Comparison of ENCODE assay signal across 16 cellular contexts in the genomic region with DNA sequence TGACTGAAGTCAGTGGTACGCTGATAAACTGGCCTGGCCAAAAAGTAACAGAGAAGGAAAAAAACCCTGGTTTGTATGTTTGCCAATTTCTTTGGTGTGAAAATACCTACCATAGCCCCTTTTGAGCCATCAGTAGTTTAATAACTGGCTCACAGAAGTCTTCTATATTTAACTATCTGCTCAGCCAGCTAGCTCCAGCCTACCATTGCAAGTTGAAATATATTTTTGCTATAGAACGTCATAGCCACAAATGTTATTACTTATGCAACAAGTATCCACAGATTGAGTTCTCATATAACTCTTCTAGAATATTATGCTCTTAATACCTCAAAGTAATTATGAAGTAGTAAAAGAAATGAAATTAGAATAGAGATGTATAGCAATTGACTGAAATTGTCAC. TPM values are rescaled to one million over a fixed set of nuclear protein-coding genes. Genes with fewer than 3 reads are reported as not detected.
DNase-seq lines count a peak whose midpoint lies in the region; ATAC-seq and TF ChIP-seq lines count a peak whose summit lies in the region.
"Had no signal": no experiment of that assay in that cellular context is flagged by ENCODE, and none has a peak within 500 bp of the region (broad histone marks: within the 10 kb centered on the region; RNA-seq: fewer than 3 reads in every experiment).

No MANE protein-coding gene starts in this region.

- no peak overlapping the region for H3K4me3 ChIP-seq in cardiac muscle cell
- no peak overlapping the region for H3K4me3 ChIP-seq in gastrocnemius medialis
- H3K4me3 ChIP-seq: A549; BLaER1 treated with 17β-estradiol and CSF1 and Interleukin-3, amounts not matched to agents 10 nM and 100 nM had no signal

- DNase-seq in NCI-H2029 treated with DMSO at 0.1 percent for 48 hours (lab: John Stamatoyannopoulos, UW) (peak; percentile 46), NCI-H2029 (lab: John Stamatoyannopoulos, UW) (no peak), cardiac muscle cell (ENCODE audit: low read depth in 1 of 2, low spot score in 1 of 2) (no peak), Right ventricle myocardium superior (no peak), gastrocnemius medialis (no peak)
- DNase-seq in stimulated activated CD8-positive, alpha-beta memory T cell treated with anti-CD3 and anti-CD28 coated beads, Interleukin-4, amount 100 ng/mL, for 48 hours: no peak
- DNase-seq: AML-193; Caco-2; Calu3; CD4-positive, alpha-beta T cell; CD8-positive, alpha-beta T cell; GF-D8 had no signal

- in situ Hi-C loops in gastrocnemius medialis (cut with MboI; ENCODE audit: low sequenced_read_pairs in 4 of 4): no loop called here

- H3K36me3 ChIP-seq in cardiac muscle cell (peaks cover 32% of the 10 kb centered on the region), gastrocnemius medialis (peaks cover 0 to 35% of the 10 kb centered on the region in 2 donors)

- no peak for ATAC-seq in Right ventricle myocardium superior (ENCODE audit: poor library complexity)
- ATAC-seq in gastrocnemius medialis: peak in 1 of 2 donors; percentile 69
- ATAC-seq: A549; CD8-positive, alpha-beta T cell had no signal

- intact Hi-C loops in Right ventricle myocardium superior (cut with DNase I) (no loop called here), gastrocnemius medialis (cut with DNase I; ENCODE audit: low total_unique reads) (no loop called here)

- peaks cover 11% of the 10 kb centered on the region for H3K4me1 ChIP-seq in cardiac muscle cell (ENCODE audit: low read depth)
- H3K4me1 ChIP-seq in gastrocnemius medialis: peaks cover 4 to 10% of the 10 kb centered on the region in 2 donors
- H3K4me1 ChIP-seq: A549; BLaER1 treated with 17β-estradiol and CSF1 and Interleukin-3, amounts not matched to agents 10 nM and 100 nM; Caco-2 had no signal

- TF ChIP-seq CTCF in cardiac muscle cell (IDR thresholded peaks at IDR 0.05; ENCODE audit: low read depth, low read length): no peak
- no peak for TF ChIP-seq CTCF in gastrocnemius medialis (IDR thresholded peaks at IDR 0.05 in 4 of 5, conservative IDR thresholded peaks at IDR 0.05 in 1 of 5)

- no peak for TF ChIP-seq POLR2A in gastrocnemius medialis (IDR thresholded peaks at IDR 0.05)

- no peaks in the 10 kb centered on the region for H3K27me3 ChIP-seq in cardiac muscle cell
- H3K27me3 ChIP-seq in gastrocnemius medialis: no peaks in the 10 kb centered on the region
- H3K27me3 ChIP-seq: BLaER1 treated with 17β-estradiol and CSF1 and Interleukin-3, amounts not matched to agents 10 nM and 100 nM had no signal

- H3K9me3 ChIP-seq in cardiac muscle cell (ENCODE audit: low read depth): no peaks in the 10 kb centered on the region
- H3K9me3 ChIP-seq in gastrocnemius medialis: no peaks in the 10 kb centered on the region
- H3K9me3 ChIP-seq: A549; BLaER1 treated with 17β-estradiol and CSF1 and Interleukin-3, amounts not matched to agents 10 nM and 100 nM; Caco-2 had no signal

- H3K27ac ChIP-seq in cardiac muscle cell (peak overlapping the region; percentile 29), gastrocnemius medialis (peak overlapping the region in 3 of 4 donors; percentile 6 to 22 (median 10))
- H3K27ac ChIP-seq: 22Rv1; A549; BLaER1 treated with 17β-estradiol and CSF1 and Interleukin-3, amounts not matched to agents 10 nM and 100 nM; C4-2B had no signal

RNA-seq across cellular contexts. Expression of gene RPE, which starts 25.2 kb away (rescaled TPM):
- total RNA-seq in cardiac muscle cell (57.4 and 63.1 TPM in 2 replicates), Right ventricle myocardium superior (16.1 TPM), gastrocnemius medialis (10 to 100 TPM in 3 of 4 donors, 1 to 10 TPM in 1; 9.2 to 73.5 (median 23.2) TPM)
- 35.7 and 39.3 TPM in 2 replicates for polyA plus RNA-seq in cardiac muscle cell
